Comparison of ENCODE assay signal across 15 cellular contexts in the genomic region with DNA sequence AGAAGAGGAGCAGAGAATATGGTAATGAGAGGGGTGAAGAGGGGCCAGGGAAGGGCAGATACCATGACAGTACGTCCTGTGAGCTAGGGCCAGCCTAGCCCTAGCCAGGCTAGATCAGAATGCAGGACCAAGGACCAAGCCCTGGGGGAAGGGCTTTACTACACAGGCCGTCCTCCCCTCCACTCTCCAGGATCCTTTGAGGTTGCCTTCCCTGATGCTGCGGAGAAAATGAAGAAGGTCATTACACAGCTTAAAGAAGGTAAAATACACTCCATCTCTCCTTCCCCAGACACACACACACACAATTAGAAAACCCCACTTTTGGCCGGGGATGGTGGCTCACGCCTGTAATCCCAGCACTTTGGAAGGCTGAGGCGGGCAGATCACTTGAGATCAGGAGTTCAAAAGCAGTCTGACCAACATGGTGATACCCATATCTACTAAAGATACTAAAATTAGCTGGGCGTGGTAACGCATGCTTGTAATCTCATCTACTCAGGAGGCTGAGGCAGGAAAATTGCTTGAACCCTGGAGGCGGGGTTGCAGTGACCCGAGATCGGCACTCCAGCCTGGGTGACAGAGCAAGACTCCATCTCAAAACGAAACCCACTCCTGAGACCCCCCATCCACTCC. TPM values are rescaled to one million over a fixed set of nuclear protein-coding genes. Genes with fewer than 3 reads are reported as not detected.
A peak's percentile ranks its signal among the peaks of the same experiment; 100 is the strongest.
DNase-seq lines count a peak whose midpoint lies in the region; ATAC-seq and TF ChIP-seq lines count a peak whose summit lies in the region.
"Had no signal": no experiment of that assay in that cellular context is flagged by ENCODE, and none has a peak within 500 bp of the region (broad histone marks: within the 10 kb centered on the region; RNA-seq: fewer than 3 reads in every experiment).

No MANE protein-coding gene starts in this region.

- H3K27ac Mint-ChIP-seq in activated naive CD8-positive, alpha-beta T cell: no peak overlapping the region
- H3K27ac Mint-ChIP-seq in activated naive CD8-positive, alpha-beta T cell treated with anti-CD3 and anti-CD28 coated beads for 36 hours: no peak overlapping the region
- H3K27ac Mint-ChIP-seq in nephron: peak overlapping the region; percentile 31 to 72 (median 67)

- H3K4me3 ChIP-seq in coronary artery: no peak overlapping the region
- H3K4me3 ChIP-seq in upper lobe of right lung: no peak overlapping the region
- H3K4me3 ChIP-seq: gastrocnemius medialis, lung had no signal

- DNase-seq in activated naive CD8-positive, alpha-beta T cell treated with anti-CD3 and anti-CD28 coated beads for 36 hours: no peak
- DNase-seq in coronary artery (ENCODE audit: low spot score): no peak
- DNase-seq in upper lobe of right lung: no peak
- no peak for DNase-seq in SIG-M5 (lab: John Stamatoyannopoulos, UW)
- DNase-seq: amniotic stem cell, Kasumi-1, NCI-H2029 treated with DMSO at 0.1 percent for 48 hours had no signal

- H3K27me3 Mint-ChIP-seq in activated naive CD8-positive, alpha-beta T cell: no peaks in the 10 kb centered on the region
- peaks cover 9% of the 10 kb centered on the region for H3K27me3 Mint-ChIP-seq in activated naive CD8-positive, alpha-beta T cell treated with anti-CD3 and anti-CD28 coated beads for 36 hours
- peaks cover 4% of the 10 kb centered on the region for H3K27me3 Mint-ChIP-seq in nephron (ENCODE audit: low read depth)

- ATAC-seq in upper lobe of right lung: no peak
- no peak for ATAC-seq in HG03135 (IDR thresholded peaks at IDR 0.05; ENCODE audit: unreplicated experiment)
- no peak for ATAC-seq in HG03439 (IDR thresholded peaks at IDR 0.05; ENCODE audit: unreplicated experiment)
- ATAC-seq: activated T-cell treated with anti-CD3 and anti-CD28 coated beads, Interleukin-2, amount 50 U/mL, for 4 hours had no signal

- H3K9me3 ChIP-seq in upper lobe of right lung: no peaks in the 10 kb centered on the region
- H3K9me3 ChIP-seq: gastrocnemius medialis had no signal

- peak overlapping the region; percentile 31 to 98 for H3K27ac ChIP-seq in coronary artery
- peak overlapping the region; percentile 8 for H3K27ac ChIP-seq in upper lobe of right lung

- peaks cover 23% of the 10 kb centered on the region for H3K4me1 Mint-ChIP-seq in activated naive CD8-positive, alpha-beta T cell (ENCODE audit: low read depth)
- peaks cover 22% of the 10 kb centered on the region for H3K4me1 Mint-ChIP-seq in activated naive CD8-positive, alpha-beta T cell treated with anti-CD3 and anti-CD28 coated beads for 36 hours
- H3K4me1 Mint-ChIP-seq in nephron: peaks cover 44% of the 10 kb centered on the region

- H3K36me3 ChIP-seq in upper lobe of right lung: peaks cover 45% of the 10 kb centered on the region
- H3K36me3 ChIP-seq: gastrocnemius medialis had no signal

- H3K4me1 ChIP-seq in upper lobe of right lung: peaks cover 20% of the 10 kb centered on the region

- H3K27me3 ChIP-seq in upper lobe of right lung: no peaks in the 10 kb centered on the region
- H3K27me3 ChIP-seq: gastrocnemius medialis had no signal

- no peaks in the 10 kb centered on the region for H3K9me3 Mint-ChIP-seq in activated naive CD8-positive, alpha-beta T cell (ENCODE audit: low read depth)
- peaks cover 2% of the 10 kb centered on the region for H3K9me3 Mint-ChIP-seq in activated naive CD8-positive, alpha-beta T cell treated with anti-CD3 and anti-CD28 coated beads for 36 hours
- no peaks in the 10 kb centered on the region for H3K9me3 Mint-ChIP-seq in nephron

- no peak for TF ChIP-seq CTCF in coronary artery (IDR thresholded peaks at IDR 0.05)
- TF ChIP-seq CTCF in nephron (IDR thresholded peaks at IDR 0.05; ENCODE audit: unreplicated experiment in 3 of 3): no peak
- no peak for TF ChIP-seq CTCF in upper lobe of right lung (IDR thresholded peaks at IDR 0.05)

- intact Hi-C loops in upper lobe of right lung (cut with DNase I): no loop called here

- peaks cover 12% of the 10 kb centered on the region for H3K36me3 Mint-ChIP-seq in activated naive CD8-positive, alpha-beta T cell
- H3K36me3 Mint-ChIP-seq in activated naive CD8-positive, alpha-beta T cell treated with anti-CD3 and anti-CD28 coated beads for 36 hours: peaks cover 21% of the 10 kb centered on the region
- H3K36me3 Mint-ChIP-seq in nephron (ENCODE audit: low read depth): peaks cover 73% of the 10 kb centered on the region

- H3K4me3 Mint-ChIP-seq in activated naive CD8-positive, alpha-beta T cell: peak overlapping the region; percentile 20
- no peak overlapping the region for H3K4me3 Mint-ChIP-seq in activated naive CD8-positive, alpha-beta T cell treated with anti-CD3 and anti-CD28 coated beads for 36 hours
- H3K4me3 Mint-ChIP-seq in nephron: peak overlapping the region in 1 of 3 experiments; percentile 57

RNA-seq across cellular contexts. Expression of a gene that starts 8.5 kb away (rescaled TPM):
- total RNA-seq in activated naive CD8-positive, alpha-beta T cell treated with anti-CD3 and anti-CD28 coated beads for 36 hours: 1 to 10 TPM; 2.0 to 2.1 TPM
- total RNA-seq in upper lobe of right lung: 24.0 TPM

RNA-seq across cellular contexts. Expression of a gene that starts 22.2 kb away (rescaled TPM):
- total RNA-seq in activated naive CD8-positive, alpha-beta T cell treated with anti-CD3 and anti-CD28 coated beads for 36 hours: not detected
- 3.7 TPM for total RNA-seq in upper lobe of right lung
- total RNA-seq: A673; activated T-cell treated with anti-CD3 and anti-CD28 coated beads, Interleukin-2, amount 50 U/mL, for 4 hours had no signal

RNA-seq across cellular contexts. Expression of a gene that starts 50.1 kb away (rescaled TPM):
- not detected for total RNA-seq in activated naive CD8-positive, alpha-beta T cell treated with anti-CD3 and anti-CD28 coated beads for 36 hours
- total RNA-seq in upper lobe of right lung: 53.3 TPM
- total RNA-seq: A673; activated T-cell treated with anti-CD3 and anti-CD28 coated beads, Interleukin-2, amount 50 U/mL, for 4 hours had no signal

RNA-seq across cellular contexts. Expression of a gene that starts 55.0 kb away (rescaled TPM):
- under 1 TPM; 0.14 to 0.36 TPM for total RNA-seq in activated naive CD8-positive, alpha-beta T cell treated with anti-CD3 and anti-CD28 coated beads for 36 hours
- total RNA-seq in upper lobe of right lung: 11.8 TPM
- total RNA-seq: A673; activated T-cell treated with anti-CD3 and anti-CD28 coated beads, Interleukin-2, amount 50 U/mL, for 4 hours had no signal

RNA-seq across cellular contexts. Expression of a gene that starts 59.4 kb away (rescaled TPM):
- total RNA-seq in activated naive CD8-positive, alpha-beta T cell treated with anti-CD3 and anti-CD28 coated beads for 36 hours: not detected
- total RNA-seq in upper lobe of right lung: 12.5 TPM
- total RNA-seq: A673; activated T-cell treated with anti-CD3 and anti-CD28 coated beads, Interleukin-2, amount 50 U/mL, for 4 hours had no signal

Comparison
In these comparisons a context has a peak if more than half of its experiments do, and no peak if none do; other contexts are left out.
1. H3K27ac Mint-ChIP-seq: peak in nephron (3 of 3); none in activated naive CD8-positive, alpha-beta T cell (single experiment) and activated naive CD8-positive, alpha-beta T cell treated with anti-CD3 and anti-CD28 coated beads for 36 hours (single experiment).
2. RNA of a gene that starts 50.1 kb away (total RNA-seq): 53.3 TPM in upper lobe of right lung (single experiment); not detected in activated naive CD8-positive, alpha-beta T cell treated with anti-CD3 and anti-CD28 coated beads for 36 hours; every median in the first group is over 10 times any median in the second.